ENCODE assay signal across 12 cellular contexts in genomic region chr7:48246073-48246472, GRCh38.
A peak's percentile ranks its signal among the peaks of the same experiment; 100 is the strongest.
DNase-seq lines count a peak whose midpoint lies in the region; ATAC-seq and TF ChIP-seq lines count a peak whose summit lies in the region.
"Had no signal": no experiment of that assay in that cellular context is flagged by ENCODE, and none has a peak within 500 bp of the region (broad histone marks: within the 10 kb centered on the region; RNA-seq: fewer than 3 reads in every experiment).

No MANE protein-coding gene starts in this region.

- in situ Hi-C loops in SK-MEL-5 (cut with HindIII; ENCODE audit: low pct_unique_long_range_greater_than_20kb, low sequenced_read_pairs) = no loop called here

- H3K4me3 ChIP-seq in AG10803 (ENCODE audit: low read length) = no peak overlapping the region
- H3K4me3 ChIP-seq: A549, breast epithelium, heart right ventricle had no signal

- TF ChIP-seq CTCF in AG10803 (conservative IDR thresholded peaks at IDR 0.05; ENCODE audit: low read length) = no peak

- peak; percentile 15 for DNase-seq in AG10803 (ENCODE audit: low read depth)
- peak; percentile 67 for DNase-seq in SK-MEL-5 (ENCODE audit: low read depth, low spot score)
- no peak for DNase-seq in retina
- no peak for DNase-seq in activated CD4-positive, alpha-beta T cell treated with anti-CD3 and anti-CD28 coated beads for 4 hours
- no peak for DNase-seq in foreskin melanocyte
- no peak for DNase-seq in EL
- DNase-seq: activated CD4-positive, alpha-beta memory T cell treated with anti-CD3 and anti-CD28 coated beads for 36 hours; heart right ventricle had no signal

- ATAC-seq in GM19397 (IDR thresholded peaks at IDR 0.05; ENCODE audit: unreplicated experiment) (peak; percentile 75), HG03039 (IDR thresholded peaks at IDR 0.05; ENCODE audit: unreplicated experiment) (peak; percentile 86)
- ATAC-seq: A549 had no signal

Comparison
In these comparisons a context has a peak if more than half of its experiments do, and no peak if none do; other contexts are left out.
1. DNase-seq: peak in AG10803 (single experiment) and SK-MEL-5 (single experiment); none in retina (single experiment), activated CD4-positive, alpha-beta T cell treated with anti-CD3 and anti-CD28 coated beads for 4 hours (0 of 2), foreskin melanocyte (single experiment) and EL (single experiment).